In the genomic region with DNA sequence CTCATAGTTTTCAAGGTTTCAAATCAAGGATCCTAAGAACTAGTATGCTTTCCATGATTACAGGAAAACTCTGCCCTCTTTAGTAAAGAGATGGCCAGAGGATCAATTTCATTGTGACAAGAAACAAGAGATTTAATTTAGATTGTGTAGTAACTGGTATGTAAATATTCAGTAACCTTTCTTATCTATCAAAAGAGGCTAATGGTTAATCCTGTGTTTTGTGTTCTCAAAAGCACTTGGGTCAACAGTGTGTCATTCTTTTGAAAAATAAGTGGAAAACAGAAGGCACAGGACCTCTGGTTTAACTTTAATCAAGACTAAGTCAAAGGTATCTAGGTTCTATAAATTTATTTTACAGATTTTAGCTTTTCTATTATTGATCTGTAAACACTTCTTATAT, we compare ENCODE assay signal across 24 cellular contexts. TPM values are rescaled to one million over a fixed set of nuclear protein-coding genes. Genes with fewer than 3 reads are reported as not detected.
"Had no signal": no experiment of that assay in that cellular context is flagged by ENCODE, and none has a peak within 500 bp of the region (broad histone marks: within the 10 kb centered on the region; RNA-seq: fewer than 3 reads in every experiment).

No MANE protein-coding gene starts in this region.

- H3K4me3 ChIP-seq: gastrocnemius medialis, lung, prostate gland, right atrium auricular region, skin epidermis, spleen, thoracic aorta, tibial nerve, upper lobe of left lung had no signal

- ATAC-seq: esophagus mucosa; gastrocnemius medialis; left cardiac atrium; left ventricle myocardium superior; natural killer cell; stimulated activated naive B cell treated with anti-CD40 and anti-IgM and Interleukin-4, amounts not matched to agents 10 μg/mL and 1 μg/mL and 100 μg/mL, for 72 hours had no signal

- H3K36me3 ChIP-seq: gastrocnemius medialis, prostate gland, right atrium auricular region, thoracic aorta, tibial nerve, upper lobe of left lung had no signal

- H3K27me3 ChIP-seq: gastrocnemius medialis, right atrium auricular region, spleen, tibial nerve, upper lobe of left lung had no signal

- DNase-seq: caudate nucleus; cerebellar nuclear complex; cortex of kidney; foreskin fibroblast; gastrocnemius medialis; left cardiac atrium; left ventricle myocardium superior; natural killer cell; spleen; stimulated activated CD4-positive, alpha-beta T cell treated with anti-CD3 and anti-CD28 coated beads, Interleukin-2, amount 100 ng/mL, for 48 hours; stimulated activated naive B cell treated with anti-CD40 and anti-IgM and Interleukin-4, amounts not matched to agents 10 μg/mL and 1 μg/mL and 100 μg/mL, for 72 hours; upper lobe of left lung had no signal

- H3K4me1 ChIP-seq: gastrocnemius medialis, parathyroid adenoma, prostate gland, right atrium auricular region, spleen, tibial nerve, upper lobe of left lung had no signal

- H3K9me3 ChIP-seq: gastrocnemius medialis, prostate gland, right atrium auricular region, thoracic aorta, tibial nerve, upper lobe of left lung had no signal

- H3K27ac ChIP-seq: epithelial cell of prostate, gastrocnemius medialis, parathyroid adenoma, prostate gland, right atrium auricular region, skin epidermis, spleen, thoracic aorta, tibial nerve, upper lobe of left lung had no signal

RNA-seq across cellular contexts. Expression of a gene that starts 59.9 kb away (rescaled TPM):
- total RNA-seq: dermis microvascular lymphatic vessel endothelial cell, esophagus mucosa, kidney epithelial cell, mononuclear cell, natural killer cell, prostate gland had no signal
